Comparison of ENCODE assay signal across 18 cellular contexts in genomic region chr10:126803394-126803793, GRCh38.
A peak's percentile ranks its signal among the peaks of the same experiment; 100 is the strongest.
DNase-seq lines count a peak whose midpoint lies in the region; ATAC-seq and TF ChIP-seq lines count a peak whose summit lies in the region.
"Had no signal": no experiment of that assay in that cellular context is flagged by ENCODE, and none has a peak within 500 bp of the region (broad histone marks: within the 10 kb centered on the region; RNA-seq: fewer than 3 reads in every experiment).

No MANE protein-coding gene starts in this region.

- H3K27ac Mint-ChIP-seq in WTC11, result no peak overlapping the region
- H3K27ac Mint-ChIP-seq: CD8-positive, alpha-beta memory T cell; GM23338; HFFc6 had no signal

- H3K4me2 ChIP-seq in HCT116 (ENCODE audit: low read length) (no peak overlapping the region), trophoblast cell (ENCODE audit: low read length) (no peak overlapping the region)
- H3K4me2 ChIP-seq: GM23338 had no signal

- no peak overlapping the region for H3K23ac ChIP-seq in trophoblast cell (ENCODE audit: low read length)

- H3K36me3 ChIP-seq in HCT116 (ENCODE audit: control insufficient read depth in 1 of 2, insufficient read depth in 2 of 2, low read length in 2 of 2), result no peaks in the 10 kb centered on the region
- H3K36me3 ChIP-seq in trophoblast cell (ENCODE audit: control insufficient read depth in 1 of 2, insufficient read depth in 2 of 2, low read length in 2 of 2), result no peaks in the 10 kb centered on the region
- H3K36me3 ChIP-seq in tibial nerve, result no peaks in the 10 kb centered on the region
- H3K36me3 ChIP-seq: BE2C had no signal

- peaks cover 29% of the 10 kb centered on the region; the same call in 1 of the 2 replicates for H3K27me3 ChIP-seq in HCT116 (ENCODE audit: insufficient read depth, low read length)
- no peaks in the 10 kb centered on the region for H3K27me3 ChIP-seq in trophoblast cell (ENCODE audit: insufficient read depth, low read length)
- no peaks in the 10 kb centered on the region for H3K27me3 ChIP-seq in tibial nerve
- H3K27me3 ChIP-seq: BE2C had no signal

- no peaks in the 10 kb centered on the region for H4K20me1 ChIP-seq in HCT116 (ENCODE audit: insufficient read depth)

- H2AFZ ChIP-seq in HCT116 (ENCODE audit: low read depth, low read length, poor library complexity, severe bottlenecking) (no peak overlapping the region), trophoblast cell (ENCODE audit: insufficient read depth, low read length, poor library complexity) (no peak overlapping the region)
- H2AFZ ChIP-seq: GM23338 had no signal

- H2AK5ac ChIP-seq in trophoblast cell (ENCODE audit: low read length), result no peak overlapping the region

- TF ChIP-seq POLR2A in HCT116 (IDR thresholded peaks at IDR 0.05; ENCODE audit: borderline replicate concordance, extremely low read depth, insufficient read depth, insufficient read length) (no peak), tibial nerve (IDR thresholded peaks at IDR 0.05) (no peak)

- H3K79me2 ChIP-seq in HCT116 (ENCODE audit: insufficient read depth, low read length) (no peaks in the 10 kb centered on the region), trophoblast cell (ENCODE audit: control insufficient read depth, insufficient read depth, low read length, poor library complexity) (no peaks in the 10 kb centered on the region)

- H3K4me3 ChIP-seq in HCT116 (replicated peaks in 1 of 2; ENCODE audit: low read depth in 1 of 2, low read length in 2 of 2), result no peak overlapping the region
- H3K4me3 ChIP-seq in trophoblast cell (ENCODE audit: low read depth, low read length), result no peak overlapping the region
- no peak overlapping the region for H3K4me3 ChIP-seq in tibial nerve
- H3K4me3 ChIP-seq: GM23338 had no signal

- H4K91ac ChIP-seq in trophoblast cell (ENCODE audit: low read depth, low read length), result no peak overlapping the region

- H3K27ac ChIP-seq in HCT116 (ENCODE audit: low read depth, low read length), result no peak overlapping the region
- H3K27ac ChIP-seq in trophoblast cell (ENCODE audit: low read depth, low read length), result no peak overlapping the region
- H3K27ac ChIP-seq in tibial nerve, result no peak overlapping the region

- H3K14ac ChIP-seq in trophoblast cell (ENCODE audit: low read length), result no peak overlapping the region

- H3K9me3 ChIP-seq in HCT116 (ENCODE audit: control insufficient read depth in 1 of 2, insufficient read depth in 1 of 2, low read depth in 1 of 2, low read length in 2 of 2) (no peaks in the 10 kb centered on the region), trophoblast cell (ENCODE audit: insufficient read depth, low read depth, low read length) (no peaks in the 10 kb centered on the region), tibial nerve (no peaks in the 10 kb centered on the region)
- H3K9me3 ChIP-seq: BE2C had no signal

- no peaks in the 10 kb centered on the region for H3K79me1 ChIP-seq in trophoblast cell (ENCODE audit: low read length)

- H3K36me3 Mint-ChIP-seq in WTC11, result no peaks in the 10 kb centered on the region
- H3K36me3 Mint-ChIP-seq: CD4-positive, CD25-positive, alpha-beta regulatory T cell; CD8-positive, alpha-beta memory T cell had no signal

- no peak overlapping the region for H2BK120ac ChIP-seq in trophoblast cell (ENCODE audit: insufficient read depth, low read length, poor library complexity)

- no peaks in the 10 kb centered on the region for H3K9me2 ChIP-seq in HCT116 (ENCODE audit: insufficient read depth)

- peaks cover 10% of the 10 kb centered on the region for H3K4me1 Mint-ChIP-seq in WTC11
- H3K4me1 Mint-ChIP-seq: CD4-positive, CD25-positive, alpha-beta regulatory T cell; CD8-positive, alpha-beta memory T cell had no signal

- intact Hi-C loops in HCT116 (cut with micrococcal nuclease), result no loop called here

- no peaks in the 10 kb centered on the region for H3K4me1 ChIP-seq in HCT116 (ENCODE audit: control insufficient read depth in 1 of 2, insufficient read depth in 2 of 2, low read length in 2 of 2)
- H3K4me1 ChIP-seq in trophoblast cell (ENCODE audit: control insufficient read depth in 1 of 2, insufficient read depth in 2 of 2, low read length in 2 of 2), result peaks cover 2% of the 10 kb centered on the region in 2 experiments
- H3K4me1 ChIP-seq in tibial nerve, result no peaks in the 10 kb centered on the region
- H3K4me1 ChIP-seq: BE2C had no signal

- RAD21 ChIA-PET in HCT116 (lab: Charles Lee; ENCODE audit: low non-redundant PET in 1 of 2, low total read pairs in 2 of 2, uncharacterized antibody in 2 of 2, unreplicated experiment in 2 of 2), result no interaction called here

- WGBS in trophoblast cell (ENCODE audit: extremely low coverage, insufficient coverage, insufficient read length), result no CpG with 5 or more reads among the region's 1 CpG
- 86 to 92% methylated on average over 1 of the region's 1 CpG for WGBS in tibial nerve, 2 donors

- DNase-seq in EH (ENCODE audit: low read depth), result peak; percentile 4
- no peak for DNase-seq in HCT116 (ENCODE audit: low read depth, low spot score)
- no peak for DNase-seq in WTC11 (ENCODE audit: low spot score)
- DNase-seq in trophoblast cell, result no peak
- DNase-seq in NCI-H446 (lab: John Stamatoyannopoulos, UW), result no peak
- DNase-seq in tibial nerve (ENCODE audit: low spot score in 2 of 2), result no peak
- DNase-seq: BE2C; C1 segment of cervical spinal cord; CD4-positive, CD25-positive, alpha-beta regulatory T cell; CD8-positive, alpha-beta memory T cell; COR-L47; DMS79 treated with DMSO at 0.1 percent for 48 hours; GDM1; HCEC 1CT; HFFc6; KG1 had no signal

- TF ChIP-seq EP300 in tibial nerve (IDR thresholded peaks at IDR 0.05), result no peak

- 0 out of 2 replicates have a peak, but pooled peaks have one; percentile 13 for TF ChIP-seq RAD21 in HCT116 (IDR thresholded peaks at IDR 0.05; ENCODE audit: low read depth)

- no TSS peak for BruUV-seq in HCT116 (replicated peaks; lab: Mats Ljungman, UMichigan)

- ATAC-seq in HCT116 (peak; percentile 54), WTC11 (peak; percentile 51; the same call in 1 of the 2 replicates), GM18520 (IDR thresholded peaks at IDR 0.05; ENCODE audit: unreplicated experiment) (no peak)
- ATAC-seq: GM23338 had no signal

- no peak overlapping the region for H3K4ac ChIP-seq in trophoblast cell (ENCODE audit: low read depth, low read length)

- H4K8ac ChIP-seq in trophoblast cell (ENCODE audit: low read depth, low read length), result no peak overlapping the region

- peak overlapping the region; percentile 22 for H4K12ac ChIP-seq in trophoblast cell (ENCODE audit: low read depth, low read length)

- H3K27me3 Mint-ChIP-seq in WTC11 (ENCODE audit: low read depth), result no peaks in the 10 kb centered on the region; the same call in 1 of the 2 replicates
- H3K27me3 Mint-ChIP-seq: CD4-positive, CD25-positive, alpha-beta regulatory T cell had no signal

- no peak overlapping the region for H3K18ac ChIP-seq in trophoblast cell (ENCODE audit: low read length)

- H3K4me3 Mint-ChIP-seq in WTC11, result no peak overlapping the region
- H3K4me3 Mint-ChIP-seq: CD4-positive, CD25-positive, alpha-beta regulatory T cell; CD8-positive, alpha-beta memory T cell; GM23338; HFFc6 had no signal

- no peak overlapping the region for H3K9ac ChIP-seq in HCT116 (ENCODE audit: low read length)
- no peak overlapping the region for H3K9ac ChIP-seq in trophoblast cell (ENCODE audit: low read length)

- CTCF ChIA-PET in HCT116 (lab: Charles Lee) (no interaction called here), WTC11 (lab: Charles Lee) (no interaction called here)

- no peaks in the 10 kb centered on the region for H3K9me3 Mint-ChIP-seq in WTC11
- H3K9me3 Mint-ChIP-seq: GM23338 had no signal

- H2BK12ac ChIP-seq in trophoblast cell (ENCODE audit: low read length), result peak overlapping the region; percentile 1

- POLR2A ChIA-PET in HCT116 (lab: Charles Lee), result no interaction called here
- POLR2A ChIA-PET in WTC11 (lab: Charles Lee), result no interaction called here

- no peak overlapping the region for H2BK5ac ChIP-seq in trophoblast cell (ENCODE audit: low read depth, low read length, poor library complexity)

- no peak for TF ChIP-seq CTCF in HCT116 (IDR thresholded peaks at IDR 0.05 in 2 of 3, conservative IDR thresholded peaks at IDR 0.05 in 1 of 3; ENCODE audit: borderline replicate concordance in 1 of 3, insufficient read depth in 1 of 3, low read depth in 2 of 3, low read length in 2 of 3)
- TF ChIP-seq CTCF in WTC11 (IDR thresholded peaks at IDR 0.05), result no peak
- no peak for TF ChIP-seq CTCF in tibial nerve (IDR thresholded peaks at IDR 0.05)

TF ChIP-seq in HCT116, 20 proteins besides CTCF, POLR2A, EP300 and RAD21 (continues in another document):
- TF ChIP-seq SIN3A (IDR thresholded peaks at IDR 0.05; ENCODE audit: low read depth) (no peak), SRF (IDR thresholded peaks at IDR 0.05; ENCODE audit: low read depth) (no peak), MAX (IDR thresholded peaks at IDR 0.05) (no peak), JUND (IDR thresholded peaks at IDR 0.05) (no peak), ATF3 (IDR thresholded peaks at IDR 0.05) (no peak), TCF7L2 (IDR thresholded peaks at IDR 0.05; ENCODE audit: borderline replicate concordance, extremely low read depth, insufficient read depth, insufficient read length) (no peak), FOSL1 (IDR thresholded peaks at IDR 0.05; ENCODE audit: low read depth) (no peak), CBX3 (IDR thresholded peaks at IDR 0.05; ENCODE audit: low read depth) (no peak)

TF ChIP-seq in WTC11, 78 proteins besides CTCF, POLR2A, EP300 and RAD21:
- TF ChIP-seq ZNF396 (CRISPR knock-in tag; IDR thresholded peaks at IDR 0.05; ENCODE audit: borderline replicate concordance), result no peak
